Comparison of ENCODE assay signal across 15 cellular contexts in the genomic region with DNA sequence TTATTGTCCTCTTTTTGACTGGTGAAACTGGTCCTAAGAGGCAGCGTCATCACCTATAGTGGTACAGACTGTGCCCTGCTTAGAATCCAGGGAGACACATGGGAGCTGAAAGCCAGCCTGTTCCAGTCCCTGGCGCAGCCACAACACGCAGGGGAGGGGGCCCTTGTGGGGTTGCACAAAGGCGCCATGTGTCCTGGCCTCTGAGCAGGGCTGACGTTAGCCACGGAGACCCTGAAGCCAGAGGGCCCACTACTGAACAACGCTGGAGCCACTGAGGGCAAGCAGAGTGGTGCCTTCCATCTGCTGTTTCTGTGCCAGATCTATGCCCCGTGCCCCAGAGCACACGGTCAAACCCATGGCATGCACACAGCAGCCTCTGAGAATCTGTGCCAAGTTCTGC.
DNase-seq lines count a peak whose midpoint lies in the region; ATAC-seq and TF ChIP-seq lines count a peak whose summit lies in the region.
"Had no signal": no experiment of that assay in that cellular context is flagged by ENCODE, and none has a peak within 500 bp of the region (broad histone marks: within the 10 kb centered on the region; RNA-seq: fewer than 3 reads in every experiment).

No MANE protein-coding gene starts in this region.

- H3K9me3 ChIP-seq in right cardiac atrium (ENCODE audit: control insufficient read depth, low read length) (no peaks in the 10 kb centered on the region), left ventricle myocardium inferior (replicated peaks) (no peaks in the 10 kb centered on the region), colonic mucosa (no peaks in the 10 kb centered on the region)

- DNase-seq in right cardiac atrium = peak in 2 of 3 donors; percentile 58 to 59
- DNase-seq in left ventricle myocardium inferior = no peak
- DNase-seq in hypothalamus (lab: John Stamatoyannopoulos, UW) = peak in 41 of 51 donors; percentile 10 to 91 (median 68)
- DNase-seq in putamen (ENCODE audit: low spot score) = peak; percentile 12
- DNase-seq in colonic mucosa = no peak
- DNase-seq in NCI-H524 (lab: John Stamatoyannopoulos, UW) = no peak
- DNase-seq in NCI-H1092 treated with DMSO at 0.1 percent for 48 hours (lab: John Stamatoyannopoulos, UW) = no peak
- DNase-seq: GOT3, MV-4-11, NCI-H1436, NCI-H2081 treated with DMSO at 0.1 percent for 48 hours, NCI-H2227 treated with DMSO at 0.1 percent for 48 hours, NCI-H526 treated with DMSO at 0.1 percent for 48 hours had no signal

- H3K9ac ChIP-seq in colonic mucosa (ENCODE audit: low read depth in 2 of 2, low read length in 2 of 2) = no peak overlapping the region

- intact Hi-C loops in right cardiac atrium (cut with DNase I) = no loop called here
- intact Hi-C loops in left ventricle myocardium inferior (cut with micrococcal nuclease) = no loop called here
- intact Hi-C loops in colonic mucosa (cut with DNase I) = no loop called here

- ATAC-seq in right cardiac atrium (peak in 1 of 2 donors; percentile 63), GM18520 (IDR thresholded peaks at IDR 0.05; ENCODE audit: unreplicated experiment) (no peak)

- TF ChIP-seq CTCF in left ventricle myocardium inferior (IDR thresholded peaks at IDR 0.05; ENCODE audit: borderline replicate concordance) (no peak), colonic mucosa (IDR thresholded peaks at IDR 0.05) (no peak)

- no peak overlapping the region for H3K27ac ChIP-seq in right cardiac atrium (ENCODE audit: low read length)
- no peak overlapping the region for H3K27ac ChIP-seq in left ventricle myocardium inferior (replicated peaks)
- no peak overlapping the region for H3K27ac ChIP-seq in colonic mucosa
- H3K27ac ChIP-seq: HL-60 had no signal

- 85% methylated on average over 9 of the region's 9 CpGs for WGBS in right cardiac atrium

- H3K27me3 ChIP-seq in right cardiac atrium (ENCODE audit: control insufficient read depth, insufficient read depth) = no peaks in the 10 kb centered on the region
- H3K27me3 ChIP-seq in left ventricle myocardium inferior (ENCODE audit: low read depth) = peaks cover 11% of the 10 kb centered on the region
- no peaks in the 10 kb centered on the region for H3K27me3 ChIP-seq in colonic mucosa

- no peaks in the 10 kb centered on the region for H3K4me1 ChIP-seq in right cardiac atrium (ENCODE audit: control insufficient read depth, insufficient read depth, low read length)
- no peaks in the 10 kb centered on the region for H3K4me1 ChIP-seq in left ventricle myocardium inferior
- H3K4me1 ChIP-seq in colonic mucosa = no peaks in the 10 kb centered on the region

- H3K4me3 ChIP-seq in right cardiac atrium (ENCODE audit: low read length) = no peak overlapping the region
- H3K4me3 ChIP-seq in left ventricle myocardium inferior = no peak overlapping the region
- H3K4me3 ChIP-seq in colonic mucosa = no peak overlapping the region

- H3K36me3 ChIP-seq in left ventricle myocardium inferior (no peaks in the 10 kb centered on the region), colonic mucosa (no peaks in the 10 kb centered on the region)

Comparison
In these comparisons a context has a peak if more than half of its experiments do, and no peak if none do; other contexts are left out.
1. DNase-seq: peak in right cardiac atrium (2 of 3), hypothalamus (41 of 51) and putamen (single experiment); none in left ventricle myocardium inferior (single experiment), colonic mucosa (single experiment), NCI-H524 (0 of 2) and NCI-H1092 treated with DMSO at 0.1 percent for 48 hours (single experiment).